Comparison of ENCODE assay signal across 8 cellular contexts in genomic region chr2:223837290-223838061, GRCh38. TPM values are rescaled to one million over a fixed set of nuclear protein-coding genes. Genes with fewer than 3 reads are reported as not detected.
DNase-seq lines count a peak whose midpoint lies in the region; ATAC-seq and TF ChIP-seq lines count a peak whose summit lies in the region.

AP1S3 (minus strand) TSS chr2:223837582; CDS start chr2:223837450, 132 bp downstream.

- H3K27ac ChIP-seq in Panc1 (ENCODE audit: low read length) = peak within 1 kb of the TSS; percentile 85
- no peak within 1 kb of the TSS for H3K27ac ChIP-seq in stomach smooth muscle (ENCODE audit: low read length)

- H3K27ac Mint-ChIP-seq in activated T-helper 1 cell treated with anti-CD3 and anti-CD28 coated beads, Interleukin-12 subunit alpha, Interleukin-12 subunit beta, Interleukin-2, Interleukin-4 antibody, amounts not matched to agents 30 ng/mL and 10 ng/mL and 1 ng/mL, durations not matched to agents 14 hours and 24 hours and 36 hours = peak within 1 kb of the TSS; percentile 76
- no peak within 1 kb of the TSS for H3K27ac Mint-ChIP-seq in neural crest cell (ENCODE audit: unreplicated experiment)

- ATAC-seq in GM21526 (IDR thresholded peaks at IDR 0.05; ENCODE audit: low FRiP score, unreplicated experiment) (peak; percentile 71), Panc1 (peak; percentile 96)

- peaks cover 35% of the 10 kb centered on the region for H3K4me1 ChIP-seq in Panc1 (ENCODE audit: control insufficient read depth, insufficient read depth, low read length)
- H3K4me1 ChIP-seq in stomach smooth muscle (ENCODE audit: control insufficient read depth, insufficient read depth, low read length) = peaks cover 13% of the 10 kb centered on the region

- H3K27me3 ChIP-seq in Panc1 (ENCODE audit: control insufficient read depth, insufficient read depth, low read length) (no peaks in the 10 kb centered on the region), stomach smooth muscle (ENCODE audit: control insufficient read depth in 1 of 2, insufficient read depth in 2 of 2, low read length in 2 of 2) (no peaks in the 10 kb centered on the region)

- TF ChIP-seq CTCF in Panc1 (IDR thresholded peaks at IDR 0.05) (peak; percentile 57), fibroblast of pulmonary artery (IDR thresholded peaks at IDR 0.05; ENCODE audit: low read length, missing control alignments) (no peak), neural crest cell (conservative IDR thresholded peaks at IDR 0.05) (peak; percentile 16)

- peak within 1 kb of the TSS; percentile 92 for H3K4me3 Mint-ChIP-seq in activated T-helper 1 cell treated with anti-CD3 and anti-CD28 coated beads, Interleukin-12 subunit alpha, Interleukin-12 subunit beta, Interleukin-2, Interleukin-4 antibody, amounts not matched to agents 30 ng/mL and 10 ng/mL and 1 ng/mL, durations not matched to agents 14 hours and 24 hours and 36 hours
- peak within 1 kb of the TSS; percentile 94 for H3K4me3 Mint-ChIP-seq in neural crest cell

- CTCF ChIA-PET in Panc1 (lab: Charles Lee) = no interaction called here

- H3K36me3 ChIP-seq in Panc1 (ENCODE audit: control insufficient read depth, insufficient read depth, low read length) = no peaks in the 10 kb centered on the region; the same call in 1 of the 2 replicates
- H3K36me3 ChIP-seq in stomach smooth muscle (ENCODE audit: control insufficient read depth in 2 of 2, insufficient read depth in 2 of 2, low read length in 2 of 2) = no peaks in the 10 kb centered on the region

- no peaks in the 10 kb centered on the region for H3K9me3 Mint-ChIP-seq in activated T-helper 1 cell treated with anti-CD3 and anti-CD28 coated beads, Interleukin-12 subunit alpha, Interleukin-12 subunit beta, Interleukin-2, Interleukin-4 antibody, amounts not matched to agents 30 ng/mL and 10 ng/mL and 1 ng/mL, durations not matched to agents 14 hours and 24 hours and 36 hours
- H3K9me3 Mint-ChIP-seq in neural crest cell = no peaks in the 10 kb centered on the region

- peak within 1 kb of the TSS in 1 of 2 donors; percentile 38 for H3K9ac ChIP-seq in stomach smooth muscle (ENCODE audit: low read length in 2 of 2)

- H3K9me3 ChIP-seq in Panc1 (ENCODE audit: control insufficient read depth, insufficient read depth, low read depth, low read length) (no peaks in the 10 kb centered on the region), stomach smooth muscle (ENCODE audit: control insufficient read depth in 2 of 2, low read length in 2 of 2) (no peaks in the 10 kb centered on the region)

- BruUV-seq in Panc1 (replicated peaks; lab: Mats Ljungman, UMichigan) = no TSS peak

- POLR2A ChIA-PET in Panc1 (lab: Charles Lee) = interaction anchor here (0.6 to 0.7 kb wide), 3 partner anchors 12 to 26 kb away, joined by 7 to 9 read pairs (median 8); no protein-coding TSS in a partner anchor

- in situ Hi-C loops in Panc1 (cut with HindIII; ENCODE audit: low pct_unique_long_range_greater_than_20kb, low sequenced_read_pairs) = no loop called here

- peak within 1 kb of the TSS; percentile 74 to 91 for H3K4me3 ChIP-seq in Panc1 (ENCODE audit: low read depth in 2 of 2, low read length in 2 of 2)
- H3K4me3 ChIP-seq in fibroblast of pulmonary artery (replicated peaks; ENCODE audit: low read depth, low read length) = peak within 1 kb of the TSS; percentile 60
- peak within 1 kb of the TSS; percentile 55 to 74 for H3K4me3 ChIP-seq in stomach smooth muscle (ENCODE audit: low read length in 2 of 2)

- DNase-seq in DMS79 (lab: John Stamatoyannopoulos, UW) (peak; percentile 61), HuH-7.5 (ENCODE audit: low spot score) (peak; percentile 87), Panc1 (ENCODE audit: low read depth, low spot score) (no peak), fibroblast of pulmonary artery (ENCODE audit: low read depth) (peak; percentile 47), neural crest cell (ENCODE audit: low read depth, low spot score) (peak; percentile 50)
- peak; percentile 63 for DNase-seq in activated T-helper 1 cell treated with anti-CD3 and anti-CD28 coated beads, Interleukin-12 subunit alpha, Interleukin-12 subunit beta, Interleukin-2, Interleukin-4 antibody, amounts not matched to agents 30 ng/mL and 10 ng/mL and 1 ng/mL, durations not matched to agents 14 hours and 24 hours and 36 hours (ENCODE audit: low spot score)

- peaks cover 3% of the 10 kb centered on the region for H3K36me3 Mint-ChIP-seq in activated T-helper 1 cell treated with anti-CD3 and anti-CD28 coated beads, Interleukin-12 subunit alpha, Interleukin-12 subunit beta, Interleukin-2, Interleukin-4 antibody, amounts not matched to agents 30 ng/mL and 10 ng/mL and 1 ng/mL, durations not matched to agents 14 hours and 24 hours and 36 hours (ENCODE audit: low read depth)
- no peaks in the 10 kb centered on the region for H3K36me3 Mint-ChIP-seq in neural crest cell (ENCODE audit: low read depth)

- intact Hi-C loops in Panc1 (cut with micrococcal nuclease; ENCODE audit: unreplicated experiment) = no loop called here
- intact Hi-C loops in activated T-helper 1 cell treated with anti-CD3 and anti-CD28 coated beads, Interleukin-12 subunit alpha, Interleukin-12 subunit beta, Interleukin-2, Interleukin-4 antibody, amounts not matched to agents 30 ng/mL and 10 ng/mL and 1 ng/mL, durations not matched to agents 14 hours and 24 hours and 36 hours (cut with micrococcal nuclease) = loop anchor here (1.0 to 5.0 kb wide), 6 partner anchors 75 to 1180 kb away; partner anchors contain the start of genes FARSB, MRPL44, SERPINE2 and WDFY1

- H3K27me3 Mint-ChIP-seq in activated T-helper 1 cell treated with anti-CD3 and anti-CD28 coated beads, Interleukin-12 subunit alpha, Interleukin-12 subunit beta, Interleukin-2, Interleukin-4 antibody, amounts not matched to agents 30 ng/mL and 10 ng/mL and 1 ng/mL, durations not matched to agents 14 hours and 24 hours and 36 hours (ENCODE audit: insufficient read depth) = peaks cover 7% of the 10 kb centered on the region
- peaks cover 20% of the 10 kb centered on the region for H3K27me3 Mint-ChIP-seq in neural crest cell (ENCODE audit: low read depth)

- peaks cover 12% of the 10 kb centered on the region for H3K4me1 Mint-ChIP-seq in activated T-helper 1 cell treated with anti-CD3 and anti-CD28 coated beads, Interleukin-12 subunit alpha, Interleukin-12 subunit beta, Interleukin-2, Interleukin-4 antibody, amounts not matched to agents 30 ng/mL and 10 ng/mL and 1 ng/mL, durations not matched to agents 14 hours and 24 hours and 36 hours (ENCODE audit: low read depth)
- H3K4me1 Mint-ChIP-seq in neural crest cell = peaks cover 12% of the 10 kb centered on the region

RNA-seq across cellular contexts. Expression of gene AP1S3, which starts in this region (rescaled TPM):
- total RNA-seq in Panc1 (2021; ENCODE audit: unreplicated experiment) (66.3 TPM), neural crest cell (4.1 and 5.0 TPM in 2 replicates)
- 20.0 TPM for polyA plus RNA-seq in Panc1 (2012; ENCODE audit: insufficient read length)
- total RNA-seq in activated T-helper 1 cell treated with anti-CD3 and anti-CD28 coated beads, Interleukin-12 subunit alpha, Interleukin-12 subunit beta, Interleukin-2, Interleukin-4 antibody, amounts not matched to agents 30 ng/mL and 10 ng/mL and 1 ng/mL, durations not matched to agents 14 hours and 24 hours and 36 hours = 11.9 and 14.4 TPM in 2 replicates
